In genomic region chr11:94325681-94326080, GRCh38 we compare ENCODE assay signal across 10 cellular contexts. TPM values are rescaled to one million over a fixed set of nuclear protein-coding genes. Genes with fewer than 3 reads are reported as not detected.
DNase-seq lines count a peak whose midpoint lies in the region; ATAC-seq and TF ChIP-seq lines count a peak whose summit lies in the region.
"Had no signal": no experiment of that assay in that cellular context is flagged by ENCODE, and none has a peak within 500 bp of the region (broad histone marks: within the 10 kb centered on the region; RNA-seq: fewer than 3 reads in every experiment).

No MANE protein-coding gene starts in this region.

- H3K27ac ChIP-seq in VCaP (no peak overlapping the region), aorta (ENCODE audit: low read depth in 1 of 2, low read length in 2 of 2) (no peak overlapping the region)
- H3K27ac ChIP-seq: pancreas had no signal

- TF ChIP-seq CTCF in VCaP (conservative IDR thresholded peaks at IDR 0.05) (0 out of 2 replicates have a peak, but pooled peaks have one; percentile 6), fibroblast of mammary gland (conservative IDR thresholded peaks at IDR 0.05; ENCODE audit: control insufficient read depth, insufficient read depth, low read depth, low read length) (peak; percentile 65)

- WGBS in aorta, 2 donors = 19 to 25% methylated on average over 1 of the region's 1 CpG

- ATAC-seq in GM19397 (IDR thresholded peaks at IDR 0.05; ENCODE audit: unreplicated experiment) (peak; percentile 78), HG03521 (IDR thresholded peaks at IDR 0.05; ENCODE audit: unreplicated experiment) (peak; percentile 94), aorta (ENCODE audit: low FRiP score) (no peak), sciatic nerve (no peak)

- H3K4me3 ChIP-seq in fibroblast of mammary gland (ENCODE audit: control insufficient read depth, low read depth, low read length) (no peak overlapping the region), aorta (ENCODE audit: low read length in 2 of 2) (no peak overlapping the region)
- H3K4me3 ChIP-seq: pancreas had no signal

- H3K36me3 ChIP-seq in aorta (ENCODE audit: control insufficient read depth in 1 of 2, insufficient read depth in 2 of 2, low read length in 1 of 2) = no peaks in the 10 kb centered on the region
- H3K36me3 ChIP-seq: pancreas had no signal

- H3K4me1 ChIP-seq in aorta (ENCODE audit: control insufficient read depth in 1 of 2, insufficient read depth in 2 of 2, low read length in 2 of 2) = no peaks in the 10 kb centered on the region
- H3K4me1 ChIP-seq: pancreas had no signal

- H3K27me3 ChIP-seq in aorta (ENCODE audit: control insufficient read depth in 1 of 2, insufficient read depth in 2 of 2, low read length in 1 of 2) = no peaks in the 10 kb centered on the region
- H3K27me3 ChIP-seq: pancreas had no signal

- intact Hi-C loops in aorta (cut with DNase I) (no loop called here), sciatic nerve (cut with DNase I) (no loop called here)

- H3K9me3 ChIP-seq in aorta (ENCODE audit: control insufficient read depth, low read length) = no peaks in the 10 kb centered on the region
- H3K9me3 ChIP-seq: pancreas had no signal

- peak; percentile 22 for DNase-seq in COLO829 (ENCODE audit: low spot score)
- peak; percentile 56 for DNase-seq in fibroblast of mammary gland (ENCODE audit: low read depth)
- peak; percentile 4 to 7 for DNase-seq in stimulated activated CD8-positive, alpha-beta memory T cell treated with anti-CD3 and anti-CD28 coated beads, Interleukin-15, amount 100 ng/mL, for 48 hours (ENCODE audit: low read depth in 2 of 2)
- no peak for DNase-seq in aorta
- no peak for DNase-seq in sciatic nerve (ENCODE audit: low spot score)

RNA-seq across cellular contexts. Expression of gene IZUMO1R, which starts 21.3 kb away (rescaled TPM):
- total RNA-seq in aorta = not detected
- polyA plus RNA-seq in aorta = not detected
- not detected for total RNA-seq in sciatic nerve
- total RNA-seq: pancreas; T-helper 2 cell treated with Interferon-gamma antibody and Interleukin-4, amounts not matched to agents 100 ng/mL and 5 ng/mL, for 36 hours had no signal
- polyA plus RNA-seq: pancreas had no signal

Comparison
In these comparisons a context has a peak if more than half of its experiments do, and no peak if none do; other contexts are left out.
1. DNase-seq: peak in COLO829 (single experiment), fibroblast of mammary gland (single experiment) and stimulated activated CD8-positive, alpha-beta memory T cell treated with anti-CD3 and anti-CD28 coated beads, Interleukin-15, amount 100 ng/mL, for 48 hours (2 of 2); none in aorta (0 of 2) and sciatic nerve (single experiment).
2. ATAC-seq: peak in GM19397 (single experiment) and HG03521 (single experiment); none in aorta (single experiment) and sciatic nerve (single experiment).